Comparison of ENCODE assay signal across 1 cellular context in the genomic region with DNA sequence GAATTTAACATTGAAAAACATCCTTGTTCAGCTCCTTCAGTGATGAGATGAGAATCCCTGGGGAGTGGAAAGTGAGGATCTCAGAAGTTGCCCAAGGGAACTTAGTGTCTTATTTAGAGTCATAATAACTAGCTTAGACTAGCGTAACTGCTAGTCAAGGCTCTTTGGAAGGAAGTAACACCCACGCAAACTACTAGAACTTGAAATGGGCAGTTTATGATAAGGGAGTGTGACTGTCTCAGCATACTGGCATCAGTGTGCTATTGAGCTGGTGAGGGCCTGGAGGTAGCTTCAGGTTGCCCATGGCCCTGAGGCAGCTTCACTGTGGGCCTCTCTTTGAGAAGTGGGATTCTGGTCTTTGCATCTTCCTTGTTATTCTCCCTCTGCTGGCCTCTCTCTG.
A peak's percentile ranks its signal among the peaks of the same experiment; 100 is the strongest.
TF ChIP-seq lines count a peak whose summit lies in the region.

No MANE protein-coding gene starts in this region.

TF ChIP-seq in GM12878, 131 proteins besides CTCF, POLR2A, EP300 and RAD21:
- TF ChIP-seq WRNIP1 (IDR thresholded peaks at IDR 0.05; ENCODE audit: borderline replicate concordance, low read depth, low read length): no peak
- peak in 1 of 2 experiments; percentile 54; a peak in 1 of 3 replicates for TF ChIP-seq EGR1 (IDR thresholded peaks at IDR 0.05; ENCODE audit: borderline replicate concordance in 1 of 2, low read depth in 2 of 2, low read length in 2 of 2)
